9 cellular contexts compared by ENCODE assay signal in the genomic region with DNA sequence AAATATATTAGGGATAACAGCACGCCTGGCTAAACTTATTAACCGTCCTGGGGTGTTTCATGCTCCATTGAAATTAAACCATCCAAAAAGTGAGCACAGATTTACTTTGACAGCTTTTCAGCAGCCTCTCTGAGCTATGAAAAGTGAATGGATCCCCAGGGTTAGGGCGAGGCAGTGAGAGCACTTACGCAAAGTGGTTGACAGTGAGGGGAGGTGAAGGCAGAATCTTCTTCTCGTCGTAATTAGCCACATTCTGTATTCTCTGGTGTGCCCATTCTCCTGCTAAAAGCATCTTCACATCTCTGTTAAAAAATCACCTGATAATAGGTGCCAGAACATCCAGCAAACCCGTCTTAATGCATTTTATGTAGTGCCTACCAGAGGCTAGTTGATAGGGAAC. TPM values are rescaled to one million over a fixed set of nuclear protein-coding genes. Genes with fewer than 3 reads are reported as not detected.
DNase-seq lines count a peak whose midpoint lies in the region; ATAC-seq and TF ChIP-seq lines count a peak whose summit lies in the region.
"Had no signal": no experiment of that assay in that cellular context is flagged by ENCODE, and none has a peak within 500 bp of the region (broad histone marks: within the 10 kb centered on the region; RNA-seq: fewer than 3 reads in every experiment).

No MANE protein-coding gene starts in this region.

- peak overlapping the region; percentile 93 for H3K4me2 ChIP-seq in GM23338

- peaks cover 11% of the 10 kb centered on the region; the same call in 1 of the 2 replicates for H4K20me1 ChIP-seq in GM23338 (replicated peaks; ENCODE audit: insufficient read depth)

- no peak overlapping the region for H2AFZ ChIP-seq in GM23338

- DNase-seq in AG04450 (ENCODE audit: low read depth, low spot score), result no peak
- DNase-seq in GM23338 (ENCODE audit: low spot score), result no peak
- no peak for DNase-seq in mesothelial cell of epicardium (ENCODE audit: low spot score in 2 of 2, unreplicated experiment in 2 of 2)
- DNase-seq in NCI-H2196 (lab: John Stamatoyannopoulos, UW; ENCODE audit: unreplicated experiment), result no peak
- no peak for DNase-seq in HT-29 (ENCODE audit: low spot score)
- DNase-seq in cerebellar nuclear complex (lab: John Stamatoyannopoulos, UW), result no peak
- DNase-seq: NCI-H1092 treated with DMSO at 0.1 percent for 48 hours had no signal

- H3K4me1 ChIP-seq in GM23338 (ENCODE audit: insufficient read depth), result peaks cover 6% of the 10 kb centered on the region; the same call in 1 of the 2 replicates

- H3K27ac ChIP-seq in AG04450 (ENCODE audit: low read depth, low read length) (no peak overlapping the region), GM23338 (ENCODE audit: low read depth) (no peak overlapping the region)

- H3K27ac Mint-ChIP-seq in GM23338, result no peak overlapping the region
- no peak overlapping the region for H3K27ac Mint-ChIP-seq in activated naive CD8-positive, alpha-beta T cell
- H3K27ac Mint-ChIP-seq in mesothelial cell of epicardium, result no peak overlapping the region

- CTCF ChIA-PET in AG04450 (lab: Charles Lee), result no interaction called here

- H3K4me1 Mint-ChIP-seq in GM23338, result peaks cover 15% of the 10 kb centered on the region
- peaks cover 15% of the 10 kb centered on the region for H3K4me1 Mint-ChIP-seq in activated naive CD8-positive, alpha-beta T cell (ENCODE audit: low read depth)
- peaks cover 55% of the 10 kb centered on the region for H3K4me1 Mint-ChIP-seq in mesothelial cell of epicardium

- H3K27me3 Mint-ChIP-seq in GM23338 (ENCODE audit: insufficient read depth, low read depth, poor library complexity), result peaks cover 18% of the 10 kb centered on the region
- peaks cover 2% of the 10 kb centered on the region for H3K27me3 Mint-ChIP-seq in activated naive CD8-positive, alpha-beta T cell
- H3K27me3 Mint-ChIP-seq in mesothelial cell of epicardium (ENCODE audit: low read depth), result no peaks in the 10 kb centered on the region

- H3K9me3 Mint-ChIP-seq in GM23338 (no peaks in the 10 kb centered on the region), mesothelial cell of epicardium (no peaks in the 10 kb centered on the region)
- no peaks in the 10 kb centered on the region for H3K9me3 Mint-ChIP-seq in activated naive CD8-positive, alpha-beta T cell (ENCODE audit: low read depth)

- TF ChIP-seq CTCF in AG04450 (IDR thresholded peaks at IDR 0.05; ENCODE audit: low read depth, low read length) (no peak), GM23338 (conservative IDR thresholded peaks at IDR 0.05; ENCODE audit: low read depth in 2 of 2) (no peak), mesothelial cell of epicardium (IDR thresholded peaks at IDR 0.05; ENCODE audit: unreplicated experiment) (no peak)

- H3F3A ChIP-seq in GM23338 (replicated peaks; ENCODE audit: low read depth), result no peaks in the 10 kb centered on the region; the same call in 1 of the 2 replicates

- peak overlapping the region; percentile 88 for H3K4me3 Mint-ChIP-seq in GM23338
- H3K4me3 Mint-ChIP-seq in activated naive CD8-positive, alpha-beta T cell, result peak overlapping the region; percentile 94
- H3K4me3 Mint-ChIP-seq in mesothelial cell of epicardium, result peak overlapping the region; percentile 87

- H3K9me2 ChIP-seq in GM23338 (ENCODE audit: insufficient read depth), result no peaks in the 10 kb centered on the region

- no peaks in the 10 kb centered on the region; the same call in 1 of the 2 replicates for H3K9me3 ChIP-seq in AG04450 (ENCODE audit: control insufficient read depth, insufficient read depth, low read length)

- H3K4me3 ChIP-seq in AG04450 (ENCODE audit: low read depth, low read length) (peak overlapping the region; percentile 91; the same call in 1 of the 2 replicates), GM23338 (peak overlapping the region; percentile 91)

- H3K27me3 ChIP-seq in AG04450 (ENCODE audit: control insufficient read depth, insufficient read depth, low read length), result no peaks in the 10 kb centered on the region
- H3K27me3 ChIP-seq in GM23338 (ENCODE audit: insufficient read depth), result peaks cover 16% of the 10 kb centered on the region

- H3K79me2 ChIP-seq in GM23338 (replicated peaks; ENCODE audit: insufficient read depth), result peaks cover 7% of the 10 kb centered on the region; the same call in 1 of the 2 replicates

- no peak for ATAC-seq in GM23338
- no peak for ATAC-seq in HG02938 (IDR thresholded peaks at IDR 0.05; ENCODE audit: unreplicated experiment)

- peaks cover 3% of the 10 kb centered on the region; the same call in 1 of the 3 replicates for H3K36me3 Mint-ChIP-seq in GM23338 (ENCODE audit: low read depth)
- peaks cover 3% of the 10 kb centered on the region for H3K36me3 Mint-ChIP-seq in activated naive CD8-positive, alpha-beta T cell
- H3K36me3 Mint-ChIP-seq in mesothelial cell of epicardium, result peaks cover 5% of the 10 kb centered on the region

- H3K36me3 ChIP-seq in GM23338 (ENCODE audit: insufficient read depth), result no peaks in the 10 kb centered on the region

- POLR2A ChIA-PET in AG04450 (lab: Yijun Ruan, JAX), result no interaction called here

TF ChIP-seq in GM23338, 12 proteins besides CTCF, POLR2A, EP300 and RAD21 (continues in another document):
- TF ChIP-seq CREB1 (CRISPR knock-in tag; IDR thresholded peaks at IDR 0.05; ENCODE audit: low read depth) (no peak), ZNF462 (CRISPR knock-in tag; IDR thresholded peaks at IDR 0.05) (no peak)

RNA-seq across cellular contexts. Expression of gene TMTC2, which starts 1.9 kb away (rescaled TPM):
- polyA plus RNA-seq in AG04450 (2011; rRNA removed) (1.6 and 1.8 TPM in 2 replicates), GM23338 (2016; fragmentation: Nextera tagmentation; extraction: Ambion mirVana) (0.57 and 0.83 TPM in 2 replicates)
- polyA minus RNA-seq in AG04450 (2011; rRNA and poly(A)+ RNA removed), result 4.4 and 5.1 TPM in 2 replicates
- total RNA-seq in GM23338 (2014; rRNA removed; shearing (Covaris generic)), result 6.5 and 7.8 TPM in 2 replicates
- 36.9 to 39.5 TPM (median 38.3 TPM) in 3 replicates for total RNA-seq in mesothelial cell of epicardium
- total RNA-seq in HT-29 (2014; rRNA removed; shearing (Covaris generic)), result 15.1 and 18.2 TPM in 2 replicates
